27 cellular contexts compared by ENCODE assay signal in genomic region chr10:77794256-77795142, GRCh38.
"Had no signal": no experiment of that assay in that cellular context is flagged by ENCODE, and none has a peak within 500 bp of the region (broad histone marks: within the 10 kb centered on the region; RNA-seq: fewer than 3 reads in every experiment).

No MANE protein-coding gene starts in this region.

- H3K27me3 Mint-ChIP-seq: activated CD4-positive, alpha-beta memory T cell treated with anti-CD3 and anti-CD28 coated beads for 36 hours; activated naive CD4-positive, alpha-beta T cell treated with anti-CD3 and anti-CD28 coated beads, Interleukin-2, amount 50 U/mL, for 24 hours; central memory CD8-positive, alpha-beta T cell; IgD-negative memory B cell; T-cell had no signal

- H3K9ac ChIP-seq: KMS-11 had no signal

- H3K4me3 Mint-ChIP-seq: activated CD4-positive, alpha-beta memory T cell treated with anti-CD3 and anti-CD28 coated beads for 36 hours; activated CD4-positive, alpha-beta T cell treated with anti-CD3 and anti-CD28 coated beads, Interleukin-2, amount 10 ng/mL, durations not matched to agents 7 days and 5 days; activated naive CD4-positive, alpha-beta T cell treated with anti-CD3 and anti-CD28 coated beads, Interleukin-2, amount 50 U/mL, for 24 hours; central memory CD8-positive, alpha-beta T cell; IgD-negative memory B cell; T-cell had no signal

- H3K9me3 Mint-ChIP-seq: activated CD4-positive, alpha-beta memory T cell treated with anti-CD3 and anti-CD28 coated beads for 36 hours; activated CD4-positive, alpha-beta T cell treated with anti-CD3 and anti-CD28 coated beads, Interleukin-2, amount 10 ng/mL, durations not matched to agents 7 days and 5 days; activated naive CD4-positive, alpha-beta T cell treated with anti-CD3 and anti-CD28 coated beads, Interleukin-2, amount 50 U/mL, for 24 hours; activated T-helper 2 cell treated with anti-CD3 and anti-CD28 coated beads, Interferon-gamma antibody, Interleukin-2, Interleukin-4, amounts not matched to agents 10 μg/mL and 5 μg/mL and 100 μg/mL, durations not matched to agents 14 hours and 24 hours and 36 hours; central memory CD8-positive, alpha-beta T cell; IgD-negative memory B cell; T-cell had no signal

- H3K27ac Mint-ChIP-seq: activated CD4-positive, alpha-beta memory T cell treated with anti-CD3 and anti-CD28 coated beads for 36 hours; activated CD4-positive, alpha-beta T cell treated with anti-CD3 and anti-CD28 coated beads, Interleukin-2, amount 10 ng/mL, durations not matched to agents 7 days and 5 days; activated naive CD4-positive, alpha-beta T cell treated with anti-CD3 and anti-CD28 coated beads, Interleukin-2, amount 50 U/mL, for 24 hours; activated T-helper 2 cell treated with anti-CD3 and anti-CD28 coated beads, Interferon-gamma antibody, Interleukin-2, Interleukin-4, amounts not matched to agents 10 μg/mL and 5 μg/mL and 100 μg/mL, durations not matched to agents 14 hours and 24 hours and 36 hours; T-cell had no signal

- H3K36me3 Mint-ChIP-seq: activated CD4-positive, alpha-beta memory T cell treated with anti-CD3 and anti-CD28 coated beads for 36 hours; activated naive CD4-positive, alpha-beta T cell treated with anti-CD3 and anti-CD28 coated beads, Interleukin-2, amount 50 U/mL, for 24 hours; T-cell had no signal

- H3K4me3 ChIP-seq: ascending aorta, body of pancreas had no signal

- H3K27ac ChIP-seq: ascending aorta, body of pancreas, KMS-11, VCaP had no signal

- H3K4me1 ChIP-seq: ascending aorta, body of pancreas had no signal

- DNase-seq: activated CD4-positive, alpha-beta memory T cell treated with anti-CD3 and anti-CD28 coated beads for 36 hours; activated CD4-positive, alpha-beta T cell treated with anti-CD3 and anti-CD28 coated beads, Interleukin-2, amount 10 ng/mL, durations not matched to agents 7 days and 5 days; activated CD4-positive, CD25-positive, alpha-beta regulatory T cell; activated CD8-positive, alpha-beta memory T cell treated with anti-CD3 and anti-CD28 coated beads for 24 hours; activated naive CD4-positive, alpha-beta T cell; activated T-cell treated with anti-CD3 and anti-CD28 coated beads for 4 hours; activated T-cell treated with anti-CD3 and anti-CD28 coated beads, Interleukin-2, amount 50 U/mL, for 48 hours; body of pancreas; NCI-H1092 treated with DMSO at 0.1 percent for 48 hours; NCI-H1436; NCI-H1694 treated with DMSO at 0.1 percent for 48 hours; NCI-H2029 treated with DMSO at 0.1 percent for 48 hours; NCI-H345; NCI-H510A treated with DMSO at 0.1 percent for 48 hours; NCI-H69; NK-92 treated with Interleukin-12 subunit alpha and Interleukin-12 subunit beta, amount 100 ng/mL, for 24 hours; PC-3; SIG-M5; T-cell had no signal

- ATAC-seq: body of pancreas, PC-3, T-cell had no signal

- H3K27me3 ChIP-seq: ascending aorta, body of pancreas had no signal

- H3K4me2 ChIP-seq: KMS-11 had no signal

- FAIRE-seq: RCC 7860 had no signal

- H3K9me3 ChIP-seq: ascending aorta, body of pancreas had no signal

- H3K4me1 Mint-ChIP-seq: activated naive CD4-positive, alpha-beta T cell treated with anti-CD3 and anti-CD28 coated beads, Interleukin-2, amount 50 U/mL, for 24 hours; central memory CD8-positive, alpha-beta T cell; IgD-negative memory B cell had no signal
